2 cellular contexts compared by ENCODE assay signal in genomic region chr16:68907297-68907999, GRCh38.
TF ChIP-seq lines count a peak whose summit lies in the region.

No MANE protein-coding gene starts in this region.

TF ChIP-seq in IMR-90, 13 proteins besides CTCF, POLR2A, EP300 and RAD21:
- TF ChIP-seq BHLHE40 (IDR thresholded peaks at IDR 0.05; ENCODE audit: low read depth, low read length) (no peak), RCOR1 (IDR thresholded peaks at IDR 0.05; ENCODE audit: insufficient replicate concordance, low read length) (no peak), RFX5 (IDR thresholded peaks at IDR 0.05; ENCODE audit: low read depth, low read length) (no peak), NFE2L2 (IDR thresholded peaks at IDR 0.05; ENCODE audit: low read depth, low read length) (no peak)

TF ChIP-seq in neural cell, 6 proteins besides CTCF, POLR2A, EP300 and RAD21:
- TF ChIP-seq REST (IDR thresholded peaks at IDR 0.05; ENCODE audit: borderline replicate concordance): no peak
- no peak for TF ChIP-seq TAF1 (IDR thresholded peaks at IDR 0.05; ENCODE audit: low read depth)
- no peak for TF ChIP-seq SMC3 (conservative IDR thresholded peaks at IDR 0.05; ENCODE audit: poor library complexity)
- no peak for TF ChIP-seq POLR2AphosphoS5 (IDR thresholded peaks at IDR 0.05)
- TF ChIP-seq EZH2 (IDR thresholded peaks at IDR 0.05; ENCODE audit: borderline replicate concordance, insufficient read depth, low read length, poor library complexity, severe bottlenecking): no peak
- no peak for TF ChIP-seq MXI1 (conservative IDR thresholded peaks at IDR 0.05; ENCODE audit: poor library complexity, severe bottlenecking)
